9 cellular contexts compared by ENCODE assay signal in the genomic region with DNA sequence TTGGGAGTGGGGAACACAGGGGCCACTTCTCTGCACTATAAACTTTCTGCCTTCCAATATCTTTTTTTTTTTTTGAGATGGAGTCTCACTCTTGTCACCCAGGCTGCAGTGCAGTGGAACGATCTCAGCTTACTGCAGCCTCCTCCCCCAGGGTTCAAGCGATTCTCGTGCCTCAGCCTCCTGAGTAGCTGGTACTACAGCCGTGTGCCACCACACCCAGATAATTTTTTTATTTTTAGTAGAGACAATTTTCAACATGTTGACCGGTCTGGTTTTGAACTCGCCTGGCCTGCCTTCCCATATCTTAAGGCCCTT. TPM values are rescaled to one million over a fixed set of nuclear protein-coding genes. Genes with fewer than 3 reads are reported as not detected.
DNase-seq lines count a peak whose midpoint lies in the region; ATAC-seq and TF ChIP-seq lines count a peak whose summit lies in the region.
"Had no signal": no experiment of that assay in that cellular context is flagged by ENCODE, and none has a peak within 500 bp of the region (broad histone marks: within the 10 kb centered on the region; RNA-seq: fewer than 3 reads in every experiment).

No MANE protein-coding gene starts in this region.

- TF ChIP-seq CTCF in CD4-positive, alpha-beta T cell (IDR thresholded peaks at IDR 0.05), result no peak
- TF ChIP-seq CTCF in Panc1 (IDR thresholded peaks at IDR 0.05) (no peak), GM10266 (IDR thresholded peaks at IDR 0.05; ENCODE audit: control insufficient read depth, insufficient read depth, low read depth, missing control alignments) (no peak)

- DNase-seq in CD4-positive, alpha-beta T cell, result no peak
- DNase-seq in Panc1 (ENCODE audit: low read depth, low spot score) (no peak), neuronal stem cell (ENCODE audit: low spot score) (no peak), HK-2 (ENCODE audit: unreplicated experiment) (no peak), GF-D8 (lab: John Stamatoyannopoulos, UW) (no peak), GM10266 (ENCODE audit: extremely low spot score) (no peak)
- no peak for DNase-seq in stimulated activated CD4-positive, alpha-beta T cell treated with anti-CD3 and anti-CD28 coated beads, Interleukin-15, amount 100 ng/mL, for 24 hours
- DNase-seq: NCI-H226 had no signal

- no peaks in the 10 kb centered on the region for H3K9me3 ChIP-seq in CD4-positive, alpha-beta T cell (ENCODE audit: control insufficient read depth, low read length)
- H3K9me3 ChIP-seq in Panc1 (ENCODE audit: control insufficient read depth, insufficient read depth, low read depth, low read length), result no peaks in the 10 kb centered on the region
- H3K9me3 ChIP-seq in endocrine pancreas (ENCODE audit: control insufficient read depth, low read length), result no peaks in the 10 kb centered on the region
- no peaks in the 10 kb centered on the region for H3K9me3 ChIP-seq in neuronal stem cell (replicated peaks in 1 of 2; ENCODE audit: control insufficient read depth in 2 of 2, insufficient read depth in 1 of 2, low read depth in 1 of 2, low read length in 2 of 2)

- peaks cover 14% of the 10 kb centered on the region for H3K79me1 ChIP-seq in neuronal stem cell (ENCODE audit: low read depth, low read length)

- H4K91ac ChIP-seq in neuronal stem cell (ENCODE audit: low read depth, low read length, poor library complexity), result no peak overlapping the region

- H3K4me1 ChIP-seq in Panc1 (ENCODE audit: control insufficient read depth, insufficient read depth, low read length) (peaks cover 36% of the 10 kb centered on the region), endocrine pancreas (ENCODE audit: control insufficient read depth, insufficient read depth, low read length) (peaks cover 15% of the 10 kb centered on the region), neuronal stem cell (ENCODE audit: control insufficient read depth in 2 of 2, insufficient read depth in 1 of 2, low read depth in 1 of 2, low read length in 2 of 2) (peaks cover 16 to 36% of the 10 kb centered on the region in 2 donors)

- in situ Hi-C loops in Panc1 (cut with HindIII; ENCODE audit: low pct_unique_long_range_greater_than_20kb, low sequenced_read_pairs), result no loop called here

- no peak overlapping the region for H3K4ac ChIP-seq in neuronal stem cell (ENCODE audit: low read length)

- no TSS peak for BruUV-seq in Panc1 (replicated peaks; lab: Mats Ljungman, UMichigan)

- no peak for ATAC-seq in CD4-positive, alpha-beta T cell (ENCODE audit: poor library complexity)
- ATAC-seq in Panc1, result no peak

- CTCF ChIA-PET in CD4-positive, alpha-beta T cell (lab: Charles Lee), result interaction anchor here (1.0 to 3.6 kb wide), 3 partner anchors 96 to 154 kb away, joined by 4 to 35 read pairs (median 12); a partner anchor contains a TSS
- CTCF ChIA-PET in Panc1 (lab: Charles Lee), result no interaction called here

- no peak overlapping the region for H4K8ac ChIP-seq in neuronal stem cell (ENCODE audit: low read depth, low read length)

- peak overlapping the region; percentile 100 for H3K27ac Mint-ChIP-seq in CD4-positive, alpha-beta T cell

- no peak overlapping the region for H3K23ac ChIP-seq in neuronal stem cell (ENCODE audit: low read depth, low read length, poor library complexity)

- peak overlapping the region; percentile 95 for H3K27ac ChIP-seq in CD4-positive, alpha-beta T cell (ENCODE audit: low read depth, low read length)
- H3K27ac ChIP-seq in Panc1 (ENCODE audit: low read length), result peak overlapping the region; percentile 99
- peak overlapping the region; percentile 96 for H3K27ac ChIP-seq in neuronal stem cell (replicated peaks; ENCODE audit: low read length)

- H3K27me3 ChIP-seq in CD4-positive, alpha-beta T cell (ENCODE audit: control insufficient read depth, insufficient read depth, low read length), result no peaks in the 10 kb centered on the region
- H3K27me3 ChIP-seq in Panc1 (ENCODE audit: control insufficient read depth, insufficient read depth, low read length), result no peaks in the 10 kb centered on the region
- H3K27me3 ChIP-seq in endocrine pancreas (ENCODE audit: control insufficient read depth, insufficient read depth, low read length), result no peaks in the 10 kb centered on the region
- H3K27me3 ChIP-seq in neuronal stem cell (ENCODE audit: control insufficient read depth in 3 of 3, insufficient read depth in 3 of 3, low read depth in 1 of 3, low read length in 3 of 3), result no peaks in the 10 kb centered on the region

- POLR2A ChIA-PET in CD4-positive, alpha-beta T cell (lab: Charles Lee), result interaction anchor here (0.7 to 4.0 kb wide), 6 partner anchors 27 to 229 kb away, joined by 3 to 95 read pairs (median 35); a partner anchor contains a TSS
- POLR2A ChIA-PET in Panc1 (lab: Charles Lee), result interaction anchor here (2.0 kb wide), 1 partner anchor 41 kb away, joined by 8 read pairs; no protein-coding TSS in a partner anchor

- H2AK5ac ChIP-seq in neuronal stem cell (ENCODE audit: low read depth, low read length), result no peak overlapping the region

- H2BK5ac ChIP-seq in neuronal stem cell (ENCODE audit: low read length), result no peak overlapping the region

- peaks cover 71% of the 10 kb centered on the region for H3K36me3 Mint-ChIP-seq in CD4-positive, alpha-beta T cell (ENCODE audit: low read depth)

- no peak overlapping the region for H2BK12ac ChIP-seq in neuronal stem cell (ENCODE audit: low read length)

- H3K4me1 Mint-ChIP-seq in CD4-positive, alpha-beta T cell (ENCODE audit: low read depth), result peaks cover 52% of the 10 kb centered on the region

- no peak overlapping the region for H2AFZ ChIP-seq in neuronal stem cell (ENCODE audit: low read length)

- H3K4me3 Mint-ChIP-seq in CD4-positive, alpha-beta T cell, result peak overlapping the region; percentile 93

- no peaks in the 10 kb centered on the region for H3K9me3 Mint-ChIP-seq in CD4-positive, alpha-beta T cell

- intact Hi-C loops in CD4-positive, alpha-beta T cell (cut with DNase I, micrococcal nuclease), result loop anchor here in 1 of 2 experiments (5.0 to 10.0 kb wide), 3 partner anchors 110 to 755 kb away; a partner anchor contains a TSS
- intact Hi-C loops in Panc1 (cut with micrococcal nuclease; ENCODE audit: unreplicated experiment), result no loop called here

- H3K9ac ChIP-seq in endocrine pancreas (ENCODE audit: control insufficient read depth, insufficient read depth, low read length), result peak overlapping the region; percentile 93
- H3K9ac ChIP-seq in neuronal stem cell (ENCODE audit: low read depth, low read length, poor library complexity), result no peak overlapping the region

- no peak overlapping the region for H2BK120ac ChIP-seq in neuronal stem cell (ENCODE audit: low read depth, low read length)

- no peak overlapping the region for H3K18ac ChIP-seq in neuronal stem cell (ENCODE audit: low read length)

- peak overlapping the region; percentile 35 for H3K4me2 ChIP-seq in neuronal stem cell (ENCODE audit: insufficient read depth, low read length, poor library complexity, severe bottlenecking)

- H3K27me3 Mint-ChIP-seq in CD4-positive, alpha-beta T cell, result no peaks in the 10 kb centered on the region

- no peak overlapping the region for H2BK15ac ChIP-seq in neuronal stem cell (ENCODE audit: low read length)

- no peak overlapping the region for H3K14ac ChIP-seq in neuronal stem cell (ENCODE audit: low read length)

- peaks cover 37% of the 10 kb centered on the region for H3K36me3 ChIP-seq in Panc1 (ENCODE audit: control insufficient read depth, insufficient read depth, low read length)
- peaks cover 8% of the 10 kb centered on the region for H3K36me3 ChIP-seq in endocrine pancreas (ENCODE audit: control insufficient read depth, insufficient read depth, low read length)
- H3K36me3 ChIP-seq in neuronal stem cell (replicated peaks in 1 of 2; ENCODE audit: control insufficient read depth in 2 of 2, insufficient read depth in 2 of 2, low read length in 2 of 2), result peaks cover 50 to 85% of the 10 kb centered on the region in 2 donors

- peak overlapping the region; percentile 76 to 86 for H3K4me3 ChIP-seq in Panc1 (ENCODE audit: low read depth in 2 of 2, low read length in 2 of 2)
- H3K4me3 ChIP-seq in endocrine pancreas (ENCODE audit: control insufficient read depth, insufficient read depth, low read length), result peak overlapping the region; percentile 92
- H3K4me3 ChIP-seq in neuronal stem cell (ENCODE audit: low read length in 2 of 2), result peak overlapping the region in 1 of 2 donors; percentile 82

- WGBS in neuronal stem cell (ENCODE audit: extremely low coverage in 2 of 2, insufficient read length in 2 of 2, insufficient replicate concordance in 1 of 2), 2 donors, result no CpG with 5 or more reads among the region's 6 CpGs

RNA-seq across cellular contexts. Expression of a gene that starts 1.7 kb away (rescaled TPM):
- total RNA-seq in CD4-positive, alpha-beta T cell, result 100 to 1,000 TPM; 231 to 234 TPM
- total RNA-seq in Panc1 (2021; ENCODE audit: unreplicated experiment), result 184 TPM
- polyA plus RNA-seq in Panc1 (2012; ENCODE audit: insufficient read length), result 426 TPM
- polyA plus RNA-seq in neuronal stem cell (2013, experiment 1 of 2), result 54.5 TPM
- polyA plus RNA-seq in neuronal stem cell (2013, experiment 2 of 2), result 51.5 TPM

RNA-seq across cellular contexts. Expression of a gene that starts 38.8 kb away (rescaled TPM):
- total RNA-seq in CD4-positive, alpha-beta T cell, result not detected
- total RNA-seq in Panc1 (2021; ENCODE audit: unreplicated experiment), result not detected
- not detected for polyA plus RNA-seq in Panc1 (2012; ENCODE audit: insufficient read length)
- not detected for polyA plus RNA-seq in neuronal stem cell (2013, experiment 1 of 2)
- not detected for polyA plus RNA-seq in neuronal stem cell (2013, experiment 2 of 2)

RNA-seq across cellular contexts. Expression of a gene that starts 43.0 kb away (rescaled TPM):
- total RNA-seq in CD4-positive, alpha-beta T cell, result 100 to 1,000 TPM; 289 to 297 TPM
- total RNA-seq in Panc1 (2021; ENCODE audit: unreplicated experiment), result 62.9 TPM
- polyA plus RNA-seq in Panc1 (2012; ENCODE audit: insufficient read length), result 70.2 TPM
- 31.6 TPM for polyA plus RNA-seq in neuronal stem cell (2013, experiment 1 of 2)
- 30.7 TPM for polyA plus RNA-seq in neuronal stem cell (2013, experiment 2 of 2)

RNA-seq across cellular contexts. Expression of a gene that starts 49.7 kb away (rescaled TPM):
- total RNA-seq in CD4-positive, alpha-beta T cell, result under 1 TPM in 1 of 2 experiments, not detected in 1; 0.59 TPM
- not detected for total RNA-seq in Panc1 (2021; ENCODE audit: unreplicated experiment)
- not detected for polyA plus RNA-seq in Panc1 (2012; ENCODE audit: insufficient read length)
- not detected for polyA plus RNA-seq in neuronal stem cell (2013, experiment 1 of 2)
- polyA plus RNA-seq in neuronal stem cell (2013, experiment 2 of 2), result 0.11 TPM

RNA-seq across cellular contexts. Expression of a gene that starts 50.5 kb away (rescaled TPM):
- 100 to 1,000 TPM in 1 of 2 experiments, 10 to 100 TPM in 1; 93.1 to 104 TPM for total RNA-seq in CD4-positive, alpha-beta T cell
- total RNA-seq in Panc1 (2021; ENCODE audit: unreplicated experiment), result 31.4 TPM
- 41.2 TPM for polyA plus RNA-seq in Panc1 (2012; ENCODE audit: insufficient read length)
- 30.8 TPM for polyA plus RNA-seq in neuronal stem cell (2013, experiment 1 of 2)
- polyA plus RNA-seq in neuronal stem cell (2013, experiment 2 of 2), result 30.7 TPM
